ENCODE assay signal across 21 cellular contexts in genomic region chr13:27925220-27925991, GRCh38. TPM values are rescaled to one million over a fixed set of nuclear protein-coding genes. Genes with fewer than 3 reads are reported as not detected.
DNase-seq lines count a peak whose midpoint lies in the region; ATAC-seq and TF ChIP-seq lines count a peak whose summit lies in the region.
"Had no signal": no experiment of that assay in that cellular context is flagged by ENCODE, and none has a peak within 500 bp of the region (broad histone marks: within the 10 kb centered on the region; RNA-seq: fewer than 3 reads in every experiment).

No MANE protein-coding gene starts in this region.

- H3K9ac ChIP-seq in iPS-15b (ENCODE audit: low read depth, low read length) (no peak overlapping the region), PC-3 (ENCODE audit: low read length) (no peak overlapping the region)
- H3K9ac ChIP-seq: GM23248 had no signal

- H3K4me3 ChIP-seq in iPS-15b (ENCODE audit: low read depth, low read length) (peak overlapping the region; percentile 24), PC-3 (ENCODE audit: low read length) (no peak overlapping the region), uterus (no peak overlapping the region)
- H3K4me3 ChIP-seq: GM23248, K562, PC-9, SJSA1 had no signal

- no peak for TF ChIP-seq POLR2A in uterus (IDR thresholded peaks at IDR 0.05)

- H3K4me2 ChIP-seq in PC-3 (ENCODE audit: low read length): no peak overlapping the region
- H3K4me2 ChIP-seq: PC-9 had no signal

- peaks cover 3% of the 10 kb centered on the region for H3K4me1 Mint-ChIP-seq in T-helper 2 cell treated with Interferon-gamma antibody and Interleukin-4, amounts not matched to agents 5 μg/mL and 100 μg/mL, for 36 hours (ENCODE audit: low read depth)
- H3K4me1 Mint-ChIP-seq in IgD-negative memory B cell: peaks cover 12 to 20% (median 12%) of the 10 kb centered on the region in 3 donors

- CTCF ChIA-PET in PC-3 (lab: Charles Lee): no interaction called here

- H3K27me3 Mint-ChIP-seq in T-helper 2 cell treated with Interferon-gamma antibody and Interleukin-4, amounts not matched to agents 5 μg/mL and 100 μg/mL, for 36 hours (ENCODE audit: low read depth): peaks cover 93% of the 10 kb centered on the region
- H3K27me3 Mint-ChIP-seq in IgD-negative memory B cell: peaks cover 70% of the 10 kb centered on the region

- no peaks in the 10 kb centered on the region for H4K20me1 ChIP-seq in PC-3 (ENCODE audit: low read length)

- no peak overlapping the region for H3K4me3 Mint-ChIP-seq in T-helper 2 cell treated with Interferon-gamma antibody and Interleukin-4, amounts not matched to agents 5 μg/mL and 100 μg/mL, for 36 hours
- peak overlapping the region in 2 of 4 donors; percentile 38 to 63 for H3K4me3 Mint-ChIP-seq in IgD-negative memory B cell
- H3K4me3 Mint-ChIP-seq: CD8-positive, alpha-beta T cell had no signal

- peak overlapping the region; percentile 52 for H3K27ac Mint-ChIP-seq in T-helper 2 cell treated with Interferon-gamma antibody and Interleukin-4, amounts not matched to agents 5 μg/mL and 100 μg/mL, for 36 hours
- peak overlapping the region in 2 of 3 donors; percentile 12 to 53 for H3K27ac Mint-ChIP-seq in IgD-negative memory B cell
- H3K27ac Mint-ChIP-seq: CD8-positive, alpha-beta T cell had no signal

- H3K27me3 ChIP-seq in iPS-15b (ENCODE audit: control insufficient read depth, insufficient read depth, low read length): peaks cover 100% of the 10 kb centered on the region
- peaks cover 55% of the 10 kb centered on the region for H3K27me3 ChIP-seq in PC-3 (ENCODE audit: low read length)
- H3K27me3 ChIP-seq in uterus: peaks cover 8 to 80% of the 10 kb centered on the region in 2 donors

- no peak for DNase-seq in T-helper 2 cell treated with Interferon-gamma antibody and Interleukin-4, amounts not matched to agents 5 μg/mL and 100 μg/mL, for 36 hours (ENCODE audit: low spot score)
- DNase-seq in T-helper 2 cell (no peak), retina (peak; percentile 39), NCI-H2171 treated with DMSO at 0.1 percent for 48 hours (lab: John Stamatoyannopoulos, UW) (no peak), PC-3 (no peak), uterus (no peak)
- DNase-seq: 8988T; CD8-positive, alpha-beta T cell; DMS79; GM23248; NCI-H1092; NCI-H146; NCI-H2081; NCI-H510A; NCI-H774; PC-9 had no signal

- no peaks in the 10 kb centered on the region for H3K79me2 ChIP-seq in PC-3 (ENCODE audit: low read length)

- peaks cover 3% of the 10 kb centered on the region for H3K36me3 Mint-ChIP-seq in T-helper 2 cell treated with Interferon-gamma antibody and Interleukin-4, amounts not matched to agents 5 μg/mL and 100 μg/mL, for 36 hours (ENCODE audit: low read depth)
- H3K36me3 Mint-ChIP-seq in IgD-negative memory B cell: no peaks in the 10 kb centered on the region
- H3K36me3 Mint-ChIP-seq: CD8-positive, alpha-beta T cell had no signal

- H2AFZ ChIP-seq in PC-3 (ENCODE audit: low read length): no peak overlapping the region
- H2AFZ ChIP-seq: GM23248, PC-9 had no signal

- POLR2A ChIA-PET in PC-3 (lab: Charles Lee; ENCODE audit: unreplicated experiment): no interaction called here

- BruUV-seq in PC-3 (replicated peaks; lab: Mats Ljungman, UMichigan): no TSS peak

- H3K9me3 ChIP-seq in iPS-15b (ENCODE audit: control insufficient read depth, insufficient read depth, low read length) (no peaks in the 10 kb centered on the region), PC-3 (ENCODE audit: low read length) (no peaks in the 10 kb centered on the region), uterus (no peaks in the 10 kb centered on the region)
- H3K9me3 ChIP-seq: SJSA1 had no signal

- peaks cover 3% of the 10 kb centered on the region for H3K4me1 ChIP-seq in iPS-15b (ENCODE audit: control insufficient read depth, insufficient read depth, low read length)
- H3K4me1 ChIP-seq in PC-3 (ENCODE audit: insufficient read depth, low read length): no peaks in the 10 kb centered on the region
- H3K4me1 ChIP-seq in uterus: peaks cover 0 to 17% of the 10 kb centered on the region in 2 donors

- H3K9me3 Mint-ChIP-seq in T-helper 2 cell treated with Interferon-gamma antibody and Interleukin-4, amounts not matched to agents 5 μg/mL and 100 μg/mL, for 36 hours: no peaks in the 10 kb centered on the region
- H3K9me3 Mint-ChIP-seq in IgD-negative memory B cell: peaks cover 0 to 10% (median 8%) of the 10 kb centered on the region in 3 donors
- H3K9me3 Mint-ChIP-seq: CD8-positive, alpha-beta T cell had no signal

- H3K27ac ChIP-seq in PC-3 (ENCODE audit: low read length): no peak overlapping the region
- no peak overlapping the region for H3K27ac ChIP-seq in uterus
- H3K27ac ChIP-seq: GM23248, PC-9, SJSA1 had no signal

- intact Hi-C loops in PC-3 (cut with micrococcal nuclease) (no loop called here), uterus (cut with DNase I; ENCODE audit: low total_unique reads) (no loop called here)

- H3K36me3 ChIP-seq in iPS-15b (ENCODE audit: control insufficient read depth, insufficient read depth, low read length): no peaks in the 10 kb centered on the region
- H3K36me3 ChIP-seq in PC-3 (ENCODE audit: low read depth, low read length): no peaks in the 10 kb centered on the region
- H3K36me3 ChIP-seq in uterus: no peaks in the 10 kb centered on the region
- H3K36me3 ChIP-seq: SJSA1 had no signal

- TF ChIP-seq CTCF in PC-3 (conservative IDR thresholded peaks at IDR 0.05; ENCODE audit: low read depth, low read length) (no peak), uterus (IDR thresholded peaks at IDR 0.05) (no peak)

- H3F3A ChIP-seq in PC-3 (ENCODE audit: low read length, unreplicated experiment): no peaks in the 10 kb centered on the region

- no peak for ATAC-seq in PC-3
- ATAC-seq: CD8-positive, alpha-beta T cell; K562 had no signal

- no peaks in the 10 kb centered on the region for H3K9me2 ChIP-seq in PC-3 (replicated peaks; ENCODE audit: low read length)

RNA-seq across cellular contexts. Expression of gene PDX1, which starts 5.6 kb away (rescaled TPM):
- polyA plus RNA-seq in IgD-negative memory B cell: not detected
- 0.17 TPM in 1 of 2 replicates, not detected in the other for total RNA-seq in PC-3 (2014; rRNA removed)
- not detected for total RNA-seq in uterus
- total RNA-seq: CD8-positive, alpha-beta T cell; GM23248; K562; PC-9; SJSA1 had no signal
- polyA plus RNA-seq: BJ, GM23248, K562 had no signal

RNA-seq across cellular contexts. Expression of gene CDX2, which starts 43.7 kb away (rescaled TPM):
- polyA plus RNA-seq in IgD-negative memory B cell: not detected
- total RNA-seq in PC-3 (2014; rRNA removed) (0.62 TPM in 1 of 2 replicates, not detected in the other), uterus (under 1 TPM in 1 of 4 donors, not detected in 3; 0.29 TPM)
- total RNA-seq: CD8-positive, alpha-beta T cell; GM23248; PC-9; SJSA1 had no signal
- polyA plus RNA-seq: BJ, GM23248, K562 had no signal
